In the genomic region with DNA sequence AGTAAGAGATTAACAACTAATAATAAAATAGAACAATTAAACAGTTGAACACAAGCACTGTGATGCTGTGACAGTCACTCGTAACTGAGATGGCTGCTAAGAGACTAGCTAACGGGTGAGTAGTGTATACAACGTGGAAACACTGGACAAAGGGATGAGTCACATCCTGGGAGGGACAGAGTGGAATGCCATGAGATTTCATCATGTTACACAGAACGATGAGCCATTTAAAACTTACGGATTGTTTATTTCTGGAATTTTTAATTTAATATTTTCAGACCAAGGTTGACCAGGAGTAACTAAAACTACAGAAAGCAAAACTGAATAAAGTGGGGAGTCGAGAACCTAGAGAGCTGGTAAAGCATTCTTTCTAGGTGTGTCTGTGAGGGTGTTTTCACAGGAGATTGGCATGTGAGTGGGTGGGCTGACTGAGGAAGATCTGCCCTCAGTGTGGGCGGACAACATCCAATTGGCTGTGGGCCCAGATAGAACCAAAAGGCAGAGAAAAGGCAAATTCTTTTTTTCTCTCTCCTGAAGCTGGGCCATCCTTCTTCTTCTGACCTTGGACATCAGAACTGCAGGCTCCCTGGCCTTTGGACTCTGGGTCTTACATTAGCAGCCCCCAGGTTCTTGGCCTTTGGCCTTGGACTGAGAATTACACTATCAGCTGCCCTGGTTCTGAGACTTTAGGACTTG, we compare ENCODE assay signal across 8 cellular contexts. TPM values are rescaled to one million over a fixed set of nuclear protein-coding genes. Genes with fewer than 3 reads are reported as not detected.
DNase-seq lines count a peak whose midpoint lies in the region; ATAC-seq, FAIRE-seq and TF ChIP-seq lines count a peak whose summit lies in the region.

No MANE protein-coding gene starts in this region.

- in situ Hi-C loops in K562 (cut with MboI): loop anchor here (10.0 kb wide), 1 partner anchor 385 kb away; no protein-coding TSS in a partner anchor

- H3K27ac Mint-ChIP-seq in stimulated activated naive CD8-positive, alpha-beta T cell treated with anti-CD3 and anti-CD28 coated beads, Interleukin-15, amount 100 ng/mL, for 72 hours: peak overlapping the region; percentile 97 to 100

- TF ChIP-seq CTCF in OCI-LY1 (IDR thresholded peaks at IDR 0.05; ENCODE audit: low read length): no peak
- TF ChIP-seq CTCF in K562 (IDR thresholded peaks at IDR 0.05 in 2 of 3, conservative IDR thresholded peaks at IDR 0.05 in 1 of 3; ENCODE audit: insufficient read depth in 2 of 3, low read depth in 1 of 3, low read length in 3 of 3): no peak
- TF ChIP-seq CTCF in left lung (IDR thresholded peaks at IDR 0.05): no peak

- DNase-seq in activated effector memory CD4-positive, alpha-beta T cell treated with anti-CD3 and anti-CD28 coated beads, Interleukin-2, amount 50 U/mL, for 16 hours: peak; percentile 74
- no peak for DNase-seq in activated effector memory CD4-positive, alpha-beta T cell treated with Interleukin-2 at 50 U/mL for 16 hours
- DNase-seq in K562 (ENCODE audit: extremely low read depth in 1 of 4, low spot score in 3 of 4) (peak; percentile 28 to 81 (median 49)), left lung (no peak), NCI-H774 (lab: John Stamatoyannopoulos, UW) (no peak)
- DNase-seq in stimulated activated naive CD8-positive, alpha-beta T cell treated with anti-CD3 and anti-CD28 coated beads, Interleukin-15, amount 100 ng/mL, for 72 hours: peak; percentile 63 to 73

- POLR2A ChIA-PET in K562 (lab: Yijun Ruan, JAX): interaction anchor here (1.0 to 5.1 kb wide), 2 partner anchors 14 to 40 kb away, joined by 4 to 78 read pairs; partner anchors contain the start of gene TMSB10

- no peaks in the 10 kb centered on the region for H3F3A ChIP-seq in OCI-LY1 (ENCODE audit: insufficient read depth, low read length)

- CTCF ChIA-PET in K562 (lab: Yijun Ruan, JAX; ENCODE audit: low intra/inter-chr PET ratio): no interaction called here

- H3K27ac ChIP-seq in OCI-LY1 (ENCODE audit: low read depth, low read length, poor library complexity, severe bottlenecking): no peak overlapping the region
- H3K27ac ChIP-seq in K562 (ENCODE audit: extremely low read depth, low read depth, low read length): peak overlapping the region; percentile 84
- H3K27ac ChIP-seq in left lung: peak overlapping the region; percentile 85 to 87

- peak overlapping the region; percentile 10; the same call in 1 of the 2 replicates for H3K4me2 ChIP-seq in OCI-LY1 (ENCODE audit: low read length)
- H3K4me2 ChIP-seq in K562 (ENCODE audit: insufficient read depth, low read length): peak overlapping the region; percentile 66

- no peaks in the 10 kb centered on the region for H3K36me3 ChIP-seq in OCI-LY1 (ENCODE audit: insufficient read depth, low read length)
- no peaks in the 10 kb centered on the region for H3K36me3 ChIP-seq in K562 (ENCODE audit: control insufficient read depth, insufficient read depth, low read length)
- no peaks in the 10 kb centered on the region for H3K36me3 ChIP-seq in left lung

- no peaks in the 10 kb centered on the region for H3K9me2 ChIP-seq in OCI-LY1 (ENCODE audit: low read depth, low read length)

- intact Hi-C loops in K562 (cut with micrococcal nuclease): loop anchor here (10.0 kb wide), 1 partner anchor 265 kb away; no protein-coding TSS in a partner anchor
- intact Hi-C loops in left lung (cut with DNase I): no loop called here

- H3K9me3 Mint-ChIP-seq in stimulated activated naive CD8-positive, alpha-beta T cell treated with anti-CD3 and anti-CD28 coated beads, Interleukin-15, amount 100 ng/mL, for 72 hours: no peaks in the 10 kb centered on the region

- no TSS peak for BruUV-seq in K562 (replicated peaks; lab: Mats Ljungman, UMichigan)

- peak; percentile 36 for ATAC-seq in HG02840 (IDR thresholded peaks at IDR 0.05; ENCODE audit: low FRiP score, unreplicated experiment)
- peak; percentile 91 for ATAC-seq in K562
- peak; percentile 91 for ATAC-seq in left lung
- peak; percentile 89 for ATAC-seq in stimulated activated naive CD8-positive, alpha-beta T cell treated with anti-CD3 and anti-CD28 coated beads, Interleukin-15, amount 100 ng/mL, for 72 hours

- no peaks in the 10 kb centered on the region for H3K79me2 ChIP-seq in OCI-LY1 (ENCODE audit: insufficient read depth, low read length)
- no peaks in the 10 kb centered on the region for H3K79me2 ChIP-seq in K562 (ENCODE audit: control insufficient read depth, insufficient read depth, low read length)

- H4K20me1 ChIP-seq in OCI-LY1 (ENCODE audit: insufficient read depth, low read length) (no peaks in the 10 kb centered on the region), K562 (replicated peaks; ENCODE audit: control insufficient read depth, insufficient read depth, low read length) (no peaks in the 10 kb centered on the region)

- H3K9me3 ChIP-seq in OCI-LY1 (ENCODE audit: low read length) (no peaks in the 10 kb centered on the region), K562 (replicated peaks; ENCODE audit: control insufficient read depth, insufficient read depth, low read depth, low read length) (no peaks in the 10 kb centered on the region), left lung (no peaks in the 10 kb centered on the region)

- WGBS in K562 (ENCODE audit: insufficient coverage, low coverage, missing lambda C conversion rate): 3% methylated on average over 7 of the region's 7 CpGs

- H3K4me1 ChIP-seq in OCI-LY1 (ENCODE audit: insufficient read depth, low read length, severe bottlenecking) (peaks cover 25% of the 10 kb centered on the region), K562 (replicated peaks in 1 of 2; ENCODE audit: control insufficient read depth in 2 of 2, insufficient read depth in 2 of 2, low read length in 2 of 2) (peaks cover 0 to 23% of the 10 kb centered on the region in 2 experiments; a peak in 4 of 5 replicates), left lung (peaks cover 0 to 30% of the 10 kb centered on the region in 2 donors)

- H3K4me3 ChIP-seq in OCI-LY1 (ENCODE audit: low read depth, low read length, poor library complexity, severe bottlenecking) (no peak overlapping the region), K562 (no peak overlapping the region), left lung (no peak overlapping the region)

- H3K27me3 ChIP-seq in OCI-LY1 (ENCODE audit: insufficient read depth, low read length) (no peaks in the 10 kb centered on the region), K562 (ENCODE audit: control insufficient read depth in 2 of 2, insufficient read depth in 2 of 2, low read length in 2 of 2) (no peaks in the 10 kb centered on the region), left lung (no peaks in the 10 kb centered on the region)

- peak; percentile 27; the same call in 1 of the 2 replicates for TF ChIP-seq POLR2A in K562 (conservative IDR thresholded peaks at IDR 0.05)

- H3K4me1 Mint-ChIP-seq in stimulated activated naive CD8-positive, alpha-beta T cell treated with anti-CD3 and anti-CD28 coated beads, Interleukin-15, amount 100 ng/mL, for 72 hours: peaks cover 64% of the 10 kb centered on the region

- H2AFZ ChIP-seq in OCI-LY1 (ENCODE audit: low read length) (no peak overlapping the region), K562 (ENCODE audit: low read depth, low read length) (peak overlapping the region; percentile 89)

- peak; percentile 87 for TF ChIP-seq EP300 in K562 (IDR thresholded peaks at IDR 0.05; ENCODE audit: low read length)

- peak overlapping the region; percentile 70 to 76 for H3K4me3 Mint-ChIP-seq in stimulated activated naive CD8-positive, alpha-beta T cell treated with anti-CD3 and anti-CD28 coated beads, Interleukin-15, amount 100 ng/mL, for 72 hours

- no peak overlapping the region for H3K9ac ChIP-seq in OCI-LY1 (ENCODE audit: low read length)
- H3K9ac ChIP-seq in K562 (ENCODE audit: insufficient read depth in 1 of 2, low read depth in 2 of 2, low read length in 2 of 2): peak overlapping the region; percentile 43 to 60; a peak in 3 of 4 replicates

- peak; percentile 80 for FAIRE-seq in K562 (lab: Jason Lieb, UNC)

- no peak for TF ChIP-seq RAD21 in K562 (CRISPR knock-in tag; conservative IDR thresholded peaks at IDR 0.05 in 1 of 2, IDR thresholded peaks at IDR 0.05 in 1 of 2)

- H3K27me3 Mint-ChIP-seq in stimulated activated naive CD8-positive, alpha-beta T cell treated with anti-CD3 and anti-CD28 coated beads, Interleukin-15, amount 100 ng/mL, for 72 hours: no peaks in the 10 kb centered on the region

- H3K9me1 ChIP-seq in K562 (ENCODE audit: control insufficient read depth, insufficient read depth, low read length): no peaks in the 10 kb centered on the region

RNA-seq across cellular contexts. Expression of gene TMSB10, which starts 14.6 kb away (rescaled TPM):
- total RNA-seq in K562 (2011; cell fraction: chromatin; rRNA removed; ENCODE audit: low replicate concordance): 30.5 and 48.2 TPM in 2 replicates
- total RNA-seq in K562 (2011; cell fraction: nucleolus; rRNA removed): 34.2 and 70.4 TPM in 2 replicates
- total RNA-seq in K562 (2011; cell fraction: nucleoplasm; rRNA removed): 75.8 and 139 TPM in 2 replicates
- 1,173 and 2,226 TPM in 2 replicates for total RNA-seq in K562 (2014; rRNA removed)
- 959 and 1,048 TPM in 2 replicates for total RNA-seq in K562 (2014; rRNA removed; fragmentation: Illumina TruSeq; extraction: Trizol)
- 1,394 and 1,397 TPM in 2 replicates for total RNA-seq in K562 (2015; rRNA removed; fragmentation: Illumina TruSeq; extraction: Trizol)
- 583 and 608 TPM in 2 replicates for total RNA-seq in K562 (2021)
- 266 and 531 TPM in 2 replicates for polyA plus RNA-seq in K562 (2011; rRNA removed)
- 433 and 683 TPM in 2 replicates for polyA plus RNA-seq in K562 (2011; cell fraction: cytosol; rRNA removed)
- 284 and 308 TPM in 2 replicates for polyA plus RNA-seq in K562 (2011; cell fraction: nucleus; rRNA removed)
- 1,629 and 1,914 TPM in 2 replicates for polyA plus RNA-seq in K562 (2012)
- 1,329 TPM in 2 replicates for polyA plus RNA-seq in K562 (2014; fragmentation: Illumina TruSeq; extraction: Trizol)
- 100 to 1,000 TPM; 382 to 669 TPM for polyA plus RNA-seq in K562 (2014; fragmentation: Nextera tagmentation; extraction: Ambion mirVana)
- polyA plus RNA-seq in K562 (2014; rRNA removed): 1,359 and 1,607 TPM in 2 replicates
- 163 and 256 TPM in 2 replicates for polyA minus RNA-seq in K562 (2011; rRNA and poly(A)+ RNA removed)
- 121 and 183 TPM in 2 replicates for polyA minus RNA-seq in K562 (2011; cell fraction: cytosol; rRNA and poly(A)+ RNA removed)
- polyA minus RNA-seq in K562 (2011; cell fraction: nucleus; rRNA and poly(A)+ RNA removed): 21.8 and 28.5 TPM in 2 replicates
- total RNA-seq in left lung: 1,000 to 10,000 TPM; 1,864 to 1,912 TPM

RNA-seq across cellular contexts. Expression of gene TRABD2A, which starts 39.1 kb away (rescaled TPM):
- 0.42 TPM in 1 of 2 replicates, not detected in the other for total RNA-seq in K562 (2011; cell fraction: chromatin; rRNA removed; ENCODE audit: low replicate concordance)
- total RNA-seq in K562 (2011; cell fraction: nucleolus; rRNA removed): 0.17 and 0.79 TPM in 2 replicates
- total RNA-seq in K562 (2011; cell fraction: nucleoplasm; rRNA removed): 0.44 and 0.53 TPM in 2 replicates
- total RNA-seq in K562 (2014; rRNA removed) (0.12 and 0.18 TPM in 2 replicates), K562 (2014; rRNA removed; fragmentation: Illumina TruSeq; extraction: Trizol) (0.16 and 0.25 TPM in 2 replicates), K562 (2015; rRNA removed; fragmentation: Illumina TruSeq; extraction: Trizol) (0.36 TPM in 1 of 2 replicates, not detected in the other), K562 (2021) (0.31 and 0.33 TPM in 2 replicates), left lung (1 to 10 TPM; 3.0 to 6.3 TPM)
- polyA plus RNA-seq in K562 (2011; rRNA removed) (0.14 and 0.45 TPM in 2 replicates), K562 (2014; fragmentation: Illumina TruSeq; extraction: Trizol) (0.07 TPM in 1 of 2 replicates, not detected in the other), K562 (2014; fragmentation: Nextera tagmentation; extraction: Ambion mirVana) (under 1 TPM; 0.08 to 0.38 TPM), K562 (2014; rRNA removed) (0.09 TPM in 1 of 2 replicates, not detected in the other)
- polyA plus RNA-seq in K562 (2011; cell fraction: cytosol; rRNA removed): 0.41 and 0.49 TPM in 2 replicates
- 0.36 TPM in 1 of 2 replicates, not detected in the other for polyA plus RNA-seq in K562 (2011; cell fraction: nucleus; rRNA removed)
- 0.25 and 0.47 TPM in 2 replicates for polyA plus RNA-seq in K562 (2012)
- 0.42 and 0.95 TPM in 2 replicates for polyA minus RNA-seq in K562 (2011; rRNA and poly(A)+ RNA removed)
- 0.48 TPM in 1 of 2 replicates, not detected in the other for polyA minus RNA-seq in K562 (2011; cell fraction: cytosol; rRNA and poly(A)+ RNA removed)
- 0.11 and 0.54 TPM in 2 replicates for polyA minus RNA-seq in K562 (2011; cell fraction: nucleus; rRNA and poly(A)+ RNA removed)

RNA-seq across cellular contexts. Expression of gene KCMF1, which starts 50.9 kb away (rescaled TPM):
- 25.9 and 38.5 TPM in 2 replicates for total RNA-seq in K562 (2011; cell fraction: chromatin; rRNA removed; ENCODE audit: low replicate concordance)
- total RNA-seq in K562 (2011; cell fraction: nucleolus; rRNA removed): 8.8 and 10.0 TPM in 2 replicates
- total RNA-seq in K562 (2011; cell fraction: nucleoplasm; rRNA removed): 17.4 and 18.4 TPM in 2 replicates
- total RNA-seq in K562 (2014; rRNA removed): 30.7 and 34.7 TPM in 2 replicates
- total RNA-seq in K562 (2014; rRNA removed; fragmentation: Illumina TruSeq; extraction: Trizol): 61.3 and 73.9 TPM in 2 replicates
- 46.5 and 47.0 TPM in 2 replicates for total RNA-seq in K562 (2015; rRNA removed; fragmentation: Illumina TruSeq; extraction: Trizol)
- 68.8 and 69.5 TPM in 2 replicates for total RNA-seq in K562 (2021)
- polyA plus RNA-seq in K562 (2011; rRNA removed): 57.7 and 88.2 TPM in 2 replicates
- polyA plus RNA-seq in K562 (2011; cell fraction: cytosol; rRNA removed): 28.6 and 42.6 TPM in 2 replicates
- 23.7 and 33.0 TPM in 2 replicates for polyA plus RNA-seq in K562 (2011; cell fraction: nucleus; rRNA removed)
- 49.1 and 51.2 TPM in 2 replicates for polyA plus RNA-seq in K562 (2012)
- polyA plus RNA-seq in K562 (2014; fragmentation: Illumina TruSeq; extraction: Trizol): 52.0 and 52.8 TPM in 2 replicates
- 1 to 10 TPM; 6.8 to 7.5 TPM for polyA plus RNA-seq in K562 (2014; fragmentation: Nextera tagmentation; extraction: Ambion mirVana)
- polyA plus RNA-seq in K562 (2014; rRNA removed): 36.7 and 43.9 TPM in 2 replicates
- 80.5 and 109 TPM in 2 replicates for polyA minus RNA-seq in K562 (2011; rRNA and poly(A)+ RNA removed)
- polyA minus RNA-seq in K562 (2011; cell fraction: cytosol; rRNA and poly(A)+ RNA removed): 18.0 and 41.3 TPM in 2 replicates
- polyA minus RNA-seq in K562 (2011; cell fraction: nucleus; rRNA and poly(A)+ RNA removed): 8.1 and 14.1 TPM in 2 replicates
- total RNA-seq in left lung: 10 to 100 TPM; 66.4 to 87.1 TPM

Comparison
In these comparisons a context has a peak if more than half of its experiments do, and no peak if none do; other contexts are left out.
1. DNase-seq: peak in activated effector memory CD4-positive, alpha-beta T cell treated with anti-CD3 and anti-CD28 coated beads, Interleukin-2, amount 50 U/mL, for 16 hours (single experiment), K562 (4 of 4) and stimulated activated naive CD8-positive, alpha-beta T cell treated with anti-CD3 and anti-CD28 coated beads, Interleukin-15, amount 100 ng/mL, for 72 hours (2 of 2); none in activated effector memory CD4-positive, alpha-beta T cell treated with Interleukin-2 at 50 U/mL for 16 hours (single experiment), left lung (0 of 2) and NCI-H774 (single experiment).
2. ATAC-seq: peak in every context shown above with its lines; median percentile 91 in K562; 91 in left lung; 89 in stimulated activated naive CD8-positive, alpha-beta T cell treated with anti-CD3 and anti-CD28 coated beads, Interleukin-15, amount 100 ng/mL, for 72 hours; 36 in HG02840.